8 cellular contexts compared by ENCODE assay signal in genomic region chr11:134228625-134229024, GRCh38. TPM values are rescaled to one million over a fixed set of nuclear protein-coding genes. Genes with fewer than 3 reads are reported as not detected.
DNase-seq lines count a peak whose midpoint lies in the region; ATAC-seq lines count a peak whose summit lies in the region.

No MANE protein-coding gene starts in this region.

- no peaks in the 10 kb centered on the region for H3K36me3 ChIP-seq in BLaER1

- no peaks in the 10 kb centered on the region for H3K9me3 Mint-ChIP-seq in activated CD4-positive, alpha-beta memory T cell treated with anti-CD3 and anti-CD28 coated beads, Interleukin-2, amount 10 ng/mL, durations not matched to agents 7 days and 5 days

- peak; percentile 63 for ATAC-seq in GM18868 (IDR thresholded peaks at IDR 0.05; ENCODE audit: unreplicated experiment)
- ATAC-seq in HG02938 (IDR thresholded peaks at IDR 0.05; ENCODE audit: unreplicated experiment), result peak; percentile 51
- ATAC-seq in left lobe of liver, result no peak

- POLR2A ChIA-PET in activated CD4-positive, alpha-beta memory T cell treated with anti-CD3 and anti-CD28 coated beads, Interleukin-2, amount 10 ng/mL, durations not matched to agents 7 days and 5 days (lab: Charles Lee), result interaction anchor here (0.9 to 1.1 kb wide), 2 partner anchors 20 to 73 kb away, joined by 3 read pairs; no protein-coding TSS in a partner anchor

- no peaks in the 10 kb centered on the region for H3K27me3 Mint-ChIP-seq in activated CD4-positive, alpha-beta memory T cell treated with anti-CD3 and anti-CD28 coated beads, Interleukin-2, amount 10 ng/mL, durations not matched to agents 7 days and 5 days

- H4K20me1 ChIP-seq in BLaER1, result peaks cover 88% of the 10 kb centered on the region

- peaks cover 27% of the 10 kb centered on the region for H3K36me3 Mint-ChIP-seq in activated CD4-positive, alpha-beta memory T cell treated with anti-CD3 and anti-CD28 coated beads, Interleukin-2, amount 10 ng/mL, durations not matched to agents 7 days and 5 days (ENCODE audit: low read depth)

- no peaks in the 10 kb centered on the region for H3K9me3 ChIP-seq in BLaER1

- no peak overlapping the region for H3K4me3 Mint-ChIP-seq in activated CD4-positive, alpha-beta memory T cell treated with anti-CD3 and anti-CD28 coated beads, Interleukin-2, amount 10 ng/mL, durations not matched to agents 7 days and 5 days

- peaks cover 74% of the 10 kb centered on the region for H3K4me1 Mint-ChIP-seq in activated CD4-positive, alpha-beta memory T cell treated with anti-CD3 and anti-CD28 coated beads, Interleukin-2, amount 10 ng/mL, durations not matched to agents 7 days and 5 days

- peak; percentile 41 for DNase-seq in activated CD4-positive, alpha-beta memory T cell treated with anti-CD3 and anti-CD28 coated beads, Interleukin-2, amount 10 ng/mL, durations not matched to agents 7 days and 5 days
- DNase-seq in Ammon's horn (ENCODE audit: low spot score) (no peak), NCI-H446 (lab: John Stamatoyannopoulos, UW) (no peak), left lobe of liver (ENCODE audit: low spot score) (no peak)
- DNase-seq in activated effector memory CD4-positive, alpha-beta T cell treated with anti-CD3 and anti-CD28 coated beads, Interleukin-2, amount 50 U/mL, for 16 hours, result no peak

- peaks cover 29% of the 10 kb centered on the region for H3K27me3 ChIP-seq in BLaER1

- peaks cover 84% of the 10 kb centered on the region for H3K4me1 ChIP-seq in BLaER1

- H3K27ac Mint-ChIP-seq in activated CD4-positive, alpha-beta memory T cell treated with anti-CD3 and anti-CD28 coated beads, Interleukin-2, amount 10 ng/mL, durations not matched to agents 7 days and 5 days, result no peak overlapping the region

- H3K4me3 ChIP-seq in BLaER1, result no peak overlapping the region; the same call in 1 of the 2 replicates

- no peak overlapping the region for H3K9ac ChIP-seq in BLaER1

- H3K4me2 ChIP-seq in BLaER1, result peak overlapping the region; percentile 97

- H3K27ac ChIP-seq in BLaER1, result no peak overlapping the region

- CTCF ChIA-PET in activated CD4-positive, alpha-beta memory T cell treated with anti-CD3 and anti-CD28 coated beads, Interleukin-2, amount 10 ng/mL, durations not matched to agents 7 days and 5 days (lab: Charles Lee), result interaction anchor here (1.1 to 1.2 kb wide), 3 partner anchors 16 to 33 kb away, joined by 3 to 5 read pairs (median 5); no protein-coding TSS in a partner anchor

RNA-seq across cellular contexts. Expression of gene VPS26B, which starts 4.2 kb away (rescaled TPM):
- total RNA-seq in activated CD4-positive, alpha-beta memory T cell treated with anti-CD3 and anti-CD28 coated beads, Interleukin-2, amount 10 ng/mL, durations not matched to agents 7 days and 5 days, result 10 to 100 TPM; 60.4 to 63.9 TPM
- 36.4 TPM for total RNA-seq in left lobe of liver

RNA-seq across cellular contexts. Expression of gene NCAPD3, which starts 4.9 kb away (rescaled TPM):
- 10 to 100 TPM; 94.4 to 97.2 TPM for total RNA-seq in activated CD4-positive, alpha-beta memory T cell treated with anti-CD3 and anti-CD28 coated beads, Interleukin-2, amount 10 ng/mL, durations not matched to agents 7 days and 5 days
- total RNA-seq in left lobe of liver, result 21.7 TPM

RNA-seq across cellular contexts. Expression of gene THYN1, which starts 24.5 kb away (rescaled TPM):
- total RNA-seq in activated CD4-positive, alpha-beta memory T cell treated with anti-CD3 and anti-CD28 coated beads, Interleukin-2, amount 10 ng/mL, durations not matched to agents 7 days and 5 days, result 10 to 100 TPM; 61.5 to 67.0 TPM
- 21.1 TPM for total RNA-seq in left lobe of liver

RNA-seq across cellular contexts. Expression of gene ACAD8, which starts 24.7 kb away (rescaled TPM):
- 10 to 100 TPM; 21.8 to 23.3 TPM for total RNA-seq in activated CD4-positive, alpha-beta memory T cell treated with anti-CD3 and anti-CD28 coated beads, Interleukin-2, amount 10 ng/mL, durations not matched to agents 7 days and 5 days
- total RNA-seq in left lobe of liver, result 25.7 TPM

RNA-seq across cellular contexts. Expression of gene GLB1L3, which starts 47.6 kb away (rescaled TPM):
- total RNA-seq in activated CD4-positive, alpha-beta memory T cell treated with anti-CD3 and anti-CD28 coated beads, Interleukin-2, amount 10 ng/mL, durations not matched to agents 7 days and 5 days, result 1 to 10 TPM; 6.9 TPM
- 0.10 TPM for total RNA-seq in left lobe of liver
